In genomic region chr3:58063424-58063823, GRCh38 we compare ENCODE assay signal across 11 cellular contexts. TPM values are rescaled to one million over a fixed set of nuclear protein-coding genes. Genes with fewer than 3 reads are reported as not detected.
DNase-seq lines count a peak whose midpoint lies in the region; ATAC-seq, FAIRE-seq and TF ChIP-seq lines count a peak whose summit lies in the region.
"Had no signal": no experiment of that assay in that cellular context is flagged by ENCODE, and none has a peak within 500 bp of the region (broad histone marks: within the 10 kb centered on the region; RNA-seq: fewer than 3 reads in every experiment).

No MANE protein-coding gene starts in this region.

- H3K27me3 Mint-ChIP-seq in astrocyte (ENCODE audit: low read depth, unreplicated experiment) = no peaks in the 10 kb centered on the region
- H3K27me3 Mint-ChIP-seq: brain had no signal

- H3K9me3 ChIP-seq in right atrium auricular region = no peaks in the 10 kb centered on the region
- H3K9me3 ChIP-seq in astrocyte (ENCODE audit: insufficient read depth, low read depth, low read length) = no peaks in the 10 kb centered on the region
- H3K9me3 ChIP-seq: spleen had no signal

- H2AFZ ChIP-seq in astrocyte (ENCODE audit: low read depth, low read length) = no peak overlapping the region

- H3K27ac ChIP-seq in right atrium auricular region (peak overlapping the region; percentile 4 to 39), astrocyte (ENCODE audit: low read depth, low read length) (no peak overlapping the region)

- H3K36me3 ChIP-seq in right atrium auricular region (no peaks in the 10 kb centered on the region), astrocyte (ENCODE audit: insufficient read depth, low read length) (no peaks in the 10 kb centered on the region)
- H3K36me3 ChIP-seq: spleen had no signal

- H3K4me3 ChIP-seq in right atrium auricular region (no peak overlapping the region), astrocyte (ENCODE audit: insufficient read depth, low read depth, low read length) (no peak overlapping the region)
- H3K4me3 ChIP-seq: spleen had no signal

- H3K27me3 ChIP-seq in right atrium auricular region (no peaks in the 10 kb centered on the region), astrocyte (ENCODE audit: insufficient read depth, low read length) (no peaks in the 10 kb centered on the region)
- H3K27me3 ChIP-seq: spleen had no signal

- H4K20me1 ChIP-seq in astrocyte (ENCODE audit: insufficient read depth, low read length) = peaks cover 50% of the 10 kb centered on the region

- no peak for FAIRE-seq in astrocyte (lab: Jason Lieb, UNC)

- peak; percentile 71 for DNase-seq in right atrium auricular region (ENCODE audit: low spot score)
- no peak for DNase-seq in Right ventricle myocardium inferior (ENCODE audit: missing footprints)
- peak; percentile 90 for DNase-seq in astrocyte (ENCODE audit: low read depth)
- DNase-seq in left kidney (ENCODE audit: low read depth, low spot score) = peak; percentile 61
- no peak for DNase-seq in NCI-H774 (lab: John Stamatoyannopoulos, UW)
- DNase-seq: NCI-H2107, spleen had no signal

- H3K4me1 ChIP-seq in right atrium auricular region (peaks cover 0 to 45% of the 10 kb centered on the region in 2 donors), astrocyte (ENCODE audit: insufficient read depth, low read length) (peaks cover 64% of the 10 kb centered on the region)

- H3K79me2 ChIP-seq in astrocyte (ENCODE audit: insufficient read depth, low read length) = peaks cover 93% of the 10 kb centered on the region

- H3K4me3 Mint-ChIP-seq in astrocyte (ENCODE audit: unreplicated experiment) = no peak overlapping the region
- H3K4me3 Mint-ChIP-seq: brain had no signal

- no peaks in the 10 kb centered on the region for H3K9me3 Mint-ChIP-seq in astrocyte (ENCODE audit: unreplicated experiment)
- H3K9me3 Mint-ChIP-seq: brain had no signal

- ATAC-seq in Right ventricle myocardium inferior (no peak), GM19035 (IDR thresholded peaks at IDR 0.05; ENCODE audit: unreplicated experiment) (no peak), GM19397 (IDR thresholded peaks at IDR 0.05; ENCODE audit: unreplicated experiment) (no peak), HG03039 (IDR thresholded peaks at IDR 0.05; ENCODE audit: unreplicated experiment) (no peak)

- peaks cover 82% of the 10 kb centered on the region for H3K4me1 Mint-ChIP-seq in astrocyte (ENCODE audit: low read depth, unreplicated experiment)

- no peak for TF ChIP-seq CTCF in right atrium auricular region (IDR thresholded peaks at IDR 0.05)
- no peak for TF ChIP-seq CTCF in astrocyte (IDR thresholded peaks at IDR 0.05; ENCODE audit: insufficient read depth, low read depth, low read length)

- H3K36me3 Mint-ChIP-seq in astrocyte (ENCODE audit: low read depth, unreplicated experiment) = peaks cover 6% of the 10 kb centered on the region
- H3K36me3 Mint-ChIP-seq: brain had no signal

- peak overlapping the region; percentile 43 for H3K4me2 ChIP-seq in astrocyte (ENCODE audit: low read length)

- H3K27ac Mint-ChIP-seq in astrocyte (ENCODE audit: unreplicated experiment) = peak overlapping the region; percentile 7

- intact Hi-C loops in Right ventricle myocardium inferior (cut with DNase I) = no loop called here

- peak overlapping the region; percentile 10 for H3K9ac ChIP-seq in astrocyte (ENCODE audit: low read length)

RNA-seq across cellular contexts. Expression of gene FLNB, which starts 55.2 kb away (rescaled TPM):
- total RNA-seq in right atrium auricular region (10 to 100 TPM; 37.6 to 59.6 TPM), Right ventricle myocardium inferior (32.1 TPM), astrocyte (434 and 521 TPM in 2 replicates)

Comparison
In these comparisons a context has a peak if more than half of its experiments do, and no peak if none do; other contexts are left out.
1. DNase-seq: peak in right atrium auricular region (single experiment), astrocyte (single experiment) and left kidney (single experiment); none in Right ventricle myocardium inferior (single experiment) and NCI-H774 (single experiment).